13 cellular contexts compared by ENCODE assay signal in genomic region chr2:176137249-176137573, GRCh38. TPM values are rescaled to one million over a fixed set of nuclear protein-coding genes. Genes with fewer than 3 reads are reported as not detected.
A peak's percentile ranks its signal among the peaks of the same experiment; 100 is the strongest.
DNase-seq lines count a peak whose midpoint lies in the region; ATAC-seq and TF ChIP-seq lines count a peak whose summit lies in the region.
"Had no signal": no experiment of that assay in that cellular context is flagged by ENCODE, and none has a peak within 500 bp of the region (broad histone marks: within the 10 kb centered on the region; RNA-seq: fewer than 3 reads in every experiment).

No MANE protein-coding gene starts in this region.

- peak overlapping the region; percentile 64 for H3K4me3 ChIP-seq in left ventricle myocardium inferior
- H3K4me3 ChIP-seq in colonic mucosa, result peak overlapping the region; percentile 60
- H3K4me3 ChIP-seq in naive thymus-derived CD4-positive, alpha-beta T cell (ENCODE audit: low read length), result no peak overlapping the region
- peak overlapping the region; percentile 40 to 51 for H3K4me3 ChIP-seq in vagina

- peaks cover 0 to 7% (median 1%) of the 10 kb centered on the region in 5 donors for H3K36me3 Mint-ChIP-seq in naive thymus-derived CD4-positive, alpha-beta T cell

- H3K4me1 Mint-ChIP-seq in naive thymus-derived CD4-positive, alpha-beta T cell, result peaks cover 7 to 56% (median 45%) of the 10 kb centered on the region in 7 donors

- H3K9me3 ChIP-seq in left ventricle myocardium inferior (replicated peaks) (no peaks in the 10 kb centered on the region), colonic mucosa (no peaks in the 10 kb centered on the region), vagina (no peaks in the 10 kb centered on the region)
- H3K9me3 ChIP-seq in naive thymus-derived CD4-positive, alpha-beta T cell (ENCODE audit: control insufficient read depth in 2 of 3, low read length in 3 of 3), result peaks cover 0 to 5% (median 0%) of the 10 kb centered on the region in 3 experiments
- H3K9me3 ChIP-seq: left lung had no signal

- POLR2A ChIA-PET in naive thymus-derived CD4-positive, alpha-beta T cell (lab: Charles Lee), result interaction anchor here (0.6 kb wide), 1 partner anchor 17 kb away, joined by 3 read pairs; no protein-coding TSS in a partner anchor

- ATAC-seq in naive thymus-derived CD4-positive, alpha-beta T cell, result no peak
- ATAC-seq in HG03039 (IDR thresholded peaks at IDR 0.05; ENCODE audit: unreplicated experiment) (no peak), HG03565 (IDR thresholded peaks at IDR 0.05; ENCODE audit: unreplicated experiment) (no peak), GM18870 (IDR thresholded peaks at IDR 0.05; ENCODE audit: unreplicated experiment) (no peak)
- ATAC-seq: left lung had no signal

- intact Hi-C loops in left ventricle myocardium inferior (cut with micrococcal nuclease), result loop anchor here (5.0 to 10.0 kb wide), 3 partner anchors 415 to 678 kb away; no protein-coding TSS in a partner anchor
- intact Hi-C loops in cardiac septum (cut with DNase I), result no loop called here
- intact Hi-C loops in colonic mucosa (cut with DNase I), result no loop called here
- intact Hi-C loops in naive thymus-derived CD4-positive, alpha-beta T cell (cut with micrococcal nuclease), result loop anchor here in 1 of 2 donors (10.0 kb wide), 1 partner anchor 1628 kb away; no protein-coding TSS in a partner anchor
- intact Hi-C loops in vagina (cut with DNase I), result no loop called here

- peaks cover 0 to 53% (median 22%) of the 10 kb centered on the region in 11 donors for H3K9me3 Mint-ChIP-seq in naive thymus-derived CD4-positive, alpha-beta T cell

- H3K27ac ChIP-seq in left ventricle myocardium inferior (replicated peaks) (peak overlapping the region; percentile 71), colonic mucosa (peak overlapping the region; percentile 82), vagina (peak overlapping the region; percentile 83)
- no peak overlapping the region for H3K27ac ChIP-seq in naive thymus-derived CD4-positive, alpha-beta T cell (ENCODE audit: low read depth, low read length)
- H3K27ac ChIP-seq: C4-2B, left lung had no signal

- H3K27me3 ChIP-seq in left ventricle myocardium inferior (ENCODE audit: low read depth) (peaks cover 100% of the 10 kb centered on the region), colonic mucosa (peaks cover 4% of the 10 kb centered on the region), vagina (no peaks in the 10 kb centered on the region)
- H3K27me3 ChIP-seq in naive thymus-derived CD4-positive, alpha-beta T cell (ENCODE audit: control insufficient read depth in 2 of 2, insufficient read depth in 2 of 2, low read length in 2 of 2), result peaks cover 29 to 72% of the 10 kb centered on the region in 2 donors

- TF ChIP-seq POLR2A in vagina (IDR thresholded peaks at IDR 0.05), result no peak

- peak overlapping the region in 6 of 10 donors; percentile 35 to 50 (median 43) for H3K4me3 Mint-ChIP-seq in naive thymus-derived CD4-positive, alpha-beta T cell

- H3K9ac ChIP-seq in colonic mucosa (ENCODE audit: low read depth in 2 of 2, low read length in 2 of 2), result peak overlapping the region; percentile 76 to 86

- H3K27ac Mint-ChIP-seq in naive thymus-derived CD4-positive, alpha-beta T cell, result no peak overlapping the region

- TF ChIP-seq CTCF in left ventricle myocardium inferior (IDR thresholded peaks at IDR 0.05; ENCODE audit: borderline replicate concordance) (no peak), colonic mucosa (IDR thresholded peaks at IDR 0.05) (no peak), vagina (IDR thresholded peaks at IDR 0.05) (no peak)

- H3K27me3 Mint-ChIP-seq in naive thymus-derived CD4-positive, alpha-beta T cell, result peaks cover 86 to 94% (median 90%) of the 10 kb centered on the region in 5 donors

- no peaks in the 10 kb centered on the region for H3K36me3 ChIP-seq in left ventricle myocardium inferior
- H3K36me3 ChIP-seq in colonic mucosa, result no peaks in the 10 kb centered on the region
- H3K36me3 ChIP-seq in naive thymus-derived CD4-positive, alpha-beta T cell (ENCODE audit: control insufficient read depth in 2 of 3, insufficient read depth in 3 of 3, low read length in 3 of 3), result no peaks in the 10 kb centered on the region
- no peaks in the 10 kb centered on the region for H3K36me3 ChIP-seq in vagina
- H3K36me3 ChIP-seq: left lung had no signal

- peaks cover 27% of the 10 kb centered on the region for H3K4me1 ChIP-seq in left ventricle myocardium inferior
- H3K4me1 ChIP-seq in colonic mucosa, result no peaks in the 10 kb centered on the region
- H3K4me1 ChIP-seq in naive thymus-derived CD4-positive, alpha-beta T cell (ENCODE audit: control insufficient read depth in 2 of 2, insufficient read depth in 2 of 2, low read length in 2 of 2), result peaks cover 3 to 28% of the 10 kb centered on the region in 2 donors
- peaks cover 21% of the 10 kb centered on the region for H3K4me1 ChIP-seq in vagina

- CTCF ChIA-PET in naive thymus-derived CD4-positive, alpha-beta T cell (lab: Charles Lee), result interaction anchor here (1.1 kb wide), 1 partner anchor 318 kb away, joined by 4 read pairs; no protein-coding TSS in a partner anchor

- no peak for DNase-seq in left ventricle myocardium inferior
- DNase-seq in cardiac septum (ENCODE audit: low spot score), result no peak
- no peak for DNase-seq in colonic mucosa
- DNase-seq in naive thymus-derived CD4-positive, alpha-beta T cell, result no peak
- DNase-seq in vagina (ENCODE audit: extremely low spot score in 2 of 2), result no peak
- DNase-seq: activated CD8-positive, alpha-beta memory T cell treated with anti-CD3 and anti-CD28 coated beads, Interleukin-2, amount 50 U/mL, for 4 hours; NCI-H69; T-helper 9 cell had no signal

RNA-seq across cellular contexts. Expression of gene HOXD8, which starts 7.7 kb away (rescaled TPM):
- total RNA-seq in left ventricle myocardium inferior, result 0.14 TPM
- total RNA-seq in cardiac septum, result 1.1 TPM
- 1 to 10 TPM; 3.1 to 4.6 TPM for total RNA-seq in colonic mucosa
- not detected for total RNA-seq in naive thymus-derived CD4-positive, alpha-beta T cell
- not detected for polyA plus RNA-seq in naive thymus-derived CD4-positive, alpha-beta T cell
- total RNA-seq in vagina, result 10.3 TPM

RNA-seq across cellular contexts. Expression of gene HOXD4, which starts 14.1 kb away (rescaled TPM):
- total RNA-seq in left ventricle myocardium inferior (not detected), cardiac septum (0.70 TPM), colonic mucosa (1 to 10 TPM; 1.6 to 3.6 TPM), vagina (4.9 TPM)
- not detected for total RNA-seq in naive thymus-derived CD4-positive, alpha-beta T cell
- not detected for polyA plus RNA-seq in naive thymus-derived CD4-positive, alpha-beta T cell

RNA-seq across cellular contexts. Expression of gene HOXD9, which starts 14.7 kb away (rescaled TPM):
- total RNA-seq in left ventricle myocardium inferior (0.16 TPM), cardiac septum (not detected), colonic mucosa (1 to 10 TPM in 1 of 2 donors, under 1 TPM in 1; 0.86 to 1.7 TPM), vagina (12.5 TPM)
- total RNA-seq in naive thymus-derived CD4-positive, alpha-beta T cell, result not detected
- polyA plus RNA-seq in naive thymus-derived CD4-positive, alpha-beta T cell, result not detected

RNA-seq across cellular contexts. Expression of gene HOXD3, which starts 19.9 kb away (rescaled TPM):
- total RNA-seq in left ventricle myocardium inferior (not detected), cardiac septum (1.0 TPM), colonic mucosa (1 to 10 TPM; 3.2 to 4.6 TPM), vagina (11.8 TPM)
- total RNA-seq in naive thymus-derived CD4-positive, alpha-beta T cell, result not detected
- not detected for polyA plus RNA-seq in naive thymus-derived CD4-positive, alpha-beta T cell

RNA-seq across cellular contexts. Expression of gene HOXD10, which starts 20.6 kb away (rescaled TPM):
- total RNA-seq in left ventricle myocardium inferior (not detected), cardiac septum (0.16 TPM), colonic mucosa (1 to 10 TPM in 1 of 2 donors, under 1 TPM in 1; 0.32 to 1.9 TPM), vagina (19.6 TPM)
- not detected for total RNA-seq in naive thymus-derived CD4-positive, alpha-beta T cell
- polyA plus RNA-seq in naive thymus-derived CD4-positive, alpha-beta T cell, result not detected
